20 cellular contexts compared by ENCODE assay signal in genomic region chr5:2123874-2124273, GRCh38.
"Had no signal": no experiment of that assay in that cellular context is flagged by ENCODE, and none has a peak within 500 bp of the region (broad histone marks: within the 10 kb centered on the region; RNA-seq: fewer than 3 reads in every experiment).

No MANE protein-coding gene starts in this region.

- H3K4me1 ChIP-seq: heart left ventricle, left ventricle myocardium inferior, parathyroid adenoma, suprapubic skin, tibial artery, uterus had no signal

- H2AFZ ChIP-seq: parathyroid adenoma had no signal

- H3K9ac ChIP-seq: parathyroid adenoma had no signal

- H3K4me3 ChIP-seq: heart left ventricle, left ventricle myocardium inferior, skin epidermis, suprapubic skin, thoracic aorta, tibial artery, uterus had no signal

- H3K27me3 ChIP-seq: neutrophil, tibial artery, uterus had no signal

- H3K27ac ChIP-seq: heart left ventricle, left ventricle myocardium inferior, neutrophil, parathyroid adenoma, skin epidermis, suprapubic skin, thoracic aorta, tibial artery, uterus had no signal

- H3K9me3 ChIP-seq: left ventricle myocardium inferior, neutrophil, thoracic aorta, tibial artery, uterus had no signal

- DNase-seq: heart left ventricle; hypothalamus; immature natural killer cell; left ventricle myocardium inferior; naive thymus-derived CD8-positive, alpha-beta T cell; occipital lobe; right cardiac atrium; stimulated activated CD4-positive, alpha-beta T cell treated with anti-CD3 and anti-CD28 coated beads, Interleukin-12 subunit alpha, Interleukin-12 subunit beta, amount 100 ng/mL, for 4 hours; stimulated activated CD4-positive, alpha-beta T cell treated with anti-CD3 and anti-CD28 coated beads, Interleukin-15, amount 100 ng/mL, for 24 hours; stimulated activated CD4-positive, alpha-beta T cell treated with anti-CD3 and anti-CD28 coated beads, Interleukin-2, amount 100 ng/mL, for 24 hours; stimulated activated CD4-positive, alpha-beta T cell treated with anti-CD3 and anti-CD28 coated beads, Interleukin-4, amount 100 ng/mL, for 1 hour; stimulated activated naive B cell treated with anti-CD40 and anti-IgM and Interleukin-4, amounts not matched to agents 10 μg/mL and 1 μg/mL and 100 μg/mL, for 72 hours; tibial artery; trophoblast cell; uterus had no signal

- H3K36me3 ChIP-seq: heart left ventricle, left ventricle myocardium inferior, neutrophil, suprapubic skin, thoracic aorta, tibial artery, uterus had no signal
